1 cellular context compared by ENCODE assay signal in genomic region chrX:7842871-7843270, GRCh38. TPM values are rescaled to one million over a fixed set of nuclear protein-coding genes. Genes with fewer than 3 reads are reported as not detected.
"Had no signal": no experiment of that assay in that cellular context is flagged by ENCODE, and none has a peak within 500 bp of the region (broad histone marks: within the 10 kb centered on the region; RNA-seq: fewer than 3 reads in every experiment).

Gene VCX (plus strand): TSS chrX:7843171. CDS start chrX:7843204, 33 bp downstream.

RNA-seq across cellular contexts. Expression of gene VCX, which starts in this region (rescaled TPM):
- total RNA-seq: G401 had no signal
